ENCODE assay signal across 8 cellular contexts in the genomic region with DNA sequence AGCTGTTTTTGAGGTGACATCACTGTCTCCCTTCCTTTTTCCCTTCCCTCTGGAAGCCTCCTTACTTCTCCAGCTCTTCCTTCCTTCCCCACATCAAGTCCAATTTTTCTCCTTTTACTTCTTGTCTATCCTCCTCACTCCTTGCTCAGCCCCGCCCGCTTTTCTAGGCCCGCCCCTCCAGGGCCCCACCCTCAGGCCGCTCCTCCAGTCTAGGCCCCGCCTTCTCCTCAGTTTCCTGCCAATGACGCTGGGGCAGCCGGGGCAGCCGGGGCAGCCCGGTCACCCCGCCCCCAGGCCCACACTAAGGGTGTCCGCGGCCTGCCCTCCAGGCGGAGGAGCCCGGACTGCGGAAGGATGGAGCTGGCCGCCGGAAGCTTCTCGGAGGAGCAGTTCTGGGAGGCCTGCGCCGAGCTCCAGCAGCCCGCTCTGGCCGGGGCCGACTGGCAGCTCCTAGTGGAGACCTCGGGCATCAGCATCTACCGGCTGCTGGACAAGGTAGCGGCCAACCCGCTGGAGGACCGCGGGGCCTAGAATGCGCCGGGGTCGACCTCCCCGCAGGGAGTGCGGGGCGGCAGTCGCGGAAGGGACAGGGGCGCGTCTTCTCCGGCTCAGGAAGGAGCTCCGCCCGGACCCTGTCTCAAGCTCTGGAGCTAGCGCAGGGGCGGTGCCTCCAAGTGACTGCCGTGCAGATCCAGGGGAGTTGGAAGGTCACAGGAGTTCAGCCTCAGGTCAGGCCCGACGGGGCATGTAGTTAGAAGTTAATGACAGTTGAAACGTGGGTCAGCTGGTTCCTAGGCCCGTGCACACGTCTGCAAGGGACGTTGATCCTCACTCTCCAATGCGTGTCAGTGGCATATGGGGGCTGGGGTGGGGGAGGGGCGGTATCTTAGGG. TPM values are rescaled to one million over a fixed set of nuclear protein-coding genes. Genes with fewer than 3 reads are reported as not detected.
DNase-seq lines count a peak whose midpoint lies in the region; ATAC-seq and TF ChIP-seq lines count a peak whose summit lies in the region.

Gene PCTP (plus strand): TSS at position 302 of the 892 bp plus-strand sequence. CDS start 53 bp downstream, at position 355.

- H3K36me3 Mint-ChIP-seq in T-cell (no peaks in the 10 kb centered on the region), progenitor cell of endocrine pancreas (ENCODE audit: insufficient read depth) (peaks cover 13% of the 10 kb centered on the region)

- H3K27me3 Mint-ChIP-seq in T-cell (peaks cover 13 to 22% of the 10 kb centered on the region in 2 donors), progenitor cell of endocrine pancreas (no peaks in the 10 kb centered on the region)

- H3K4me1 Mint-ChIP-seq in T-cell (peaks cover 20 to 31% (median 21%) of the 10 kb centered on the region in 3 donors), progenitor cell of endocrine pancreas (ENCODE audit: low read depth) (peaks cover 14% of the 10 kb centered on the region)

- intact Hi-C loops in left cardiac atrium (cut with DNase I), result no loop called here

- peak; percentile 94 to 97 (median 96) for ATAC-seq in T-cell (replicated peaks in 1 of 4)
- ATAC-seq in left cardiac atrium, result peak; percentile 100

- peak within 1 kb of the TSS; percentile 73 to 85 (median 83) for H3K4me3 Mint-ChIP-seq in T-cell
- H3K4me3 Mint-ChIP-seq in progenitor cell of endocrine pancreas (ENCODE audit: low read depth), result peak within 1 kb of the TSS; percentile 91

- no peaks in the 10 kb centered on the region for H3K9me3 ChIP-seq in HAP-1

- POLR2A ChIA-PET in T-cell (lab: Charles Lee), result interaction anchor here in 1 of 2 donors (0.6 kb wide), 1 partner anchor 9 kb away, joined by 3 read pairs; no protein-coding TSS in a partner anchor

- H3K4me3 ChIP-seq in HAP-1, result peak within 1 kb of the TSS; percentile 79

- peak; percentile 57 for TF ChIP-seq CTCF in progenitor cell of endocrine pancreas (IDR thresholded peaks at IDR 0.05; ENCODE audit: unreplicated experiment)

- peaks cover 6% of the 10 kb centered on the region; the same call in 1 of the 2 replicates for H3K27me3 ChIP-seq in HAP-1 (ENCODE audit: low read depth)

- DNase-seq in GM03348 (ENCODE audit: low spot score) (peak; percentile 99), HAP-1 (ENCODE audit: low spot score in 2 of 2) (peak; percentile 92 to 96), M059J (ENCODE audit: low read depth) (peak; percentile 93), T-cell (peak; percentile 55 to 84 (median 72)), amniotic epithelial cell (ENCODE audit: low read depth) (peak; percentile 89), left cardiac atrium (peak; percentile 97), progenitor cell of endocrine pancreas (ENCODE audit: low spot score, unreplicated experiment) (peak; percentile 86), ureter (ENCODE audit: low spot score) (peak; percentile 96)

- H3K9me3 Mint-ChIP-seq in T-cell, result no peaks in the 10 kb centered on the region
- peaks cover 3% of the 10 kb centered on the region for H3K9me3 Mint-ChIP-seq in progenitor cell of endocrine pancreas (ENCODE audit: low read depth)

- CTCF ChIA-PET in T-cell (lab: Charles Lee), result interaction anchor here (0.6 to 1.3 kb wide), 5 partner anchors 11 to 965 kb away, joined by 3 to 8 read pairs (median 6); no protein-coding TSS in a partner anchor

- H3K4me1 ChIP-seq in HAP-1, result peaks cover 5% of the 10 kb centered on the region; the same call in 1 of the 2 replicates

- H3K36me3 ChIP-seq in HAP-1 (replicated peaks), result no peaks in the 10 kb centered on the region

- in situ Hi-C loops in HAP-1 (cut with MboI; ENCODE audit: low sequenced_read_pairs), result no loop called here

- H3K27ac Mint-ChIP-seq in T-cell (peak within 1 kb of the TSS; percentile 6 to 36), progenitor cell of endocrine pancreas (peak within 1 kb of the TSS; percentile 95)

RNA-seq across cellular contexts. Expression of gene PCTP, which starts in this region (rescaled TPM):
- total RNA-seq in M059J (2014; rRNA removed; shearing (Covaris generic)), result 13.4 and 16.8 TPM in 2 replicates
- total RNA-seq in T-cell (1 to 10 TPM; 2.8 to 3.6 (median 3.3) TPM), left cardiac atrium (10 to 100 TPM; 15.1 to 20.0 TPM), progenitor cell of endocrine pancreas (25.4 and 27.9 TPM in 2 replicates), ureter (33.9 TPM)

Comparison
In these comparisons a context has a peak if more than half of its experiments do, and no peak if none do; other contexts are left out.
1. Peak in every context shown above with its lines: DNase-seq, ATAC-seq and H3K4me3 ChIP-seq.